In the genomic region with DNA sequence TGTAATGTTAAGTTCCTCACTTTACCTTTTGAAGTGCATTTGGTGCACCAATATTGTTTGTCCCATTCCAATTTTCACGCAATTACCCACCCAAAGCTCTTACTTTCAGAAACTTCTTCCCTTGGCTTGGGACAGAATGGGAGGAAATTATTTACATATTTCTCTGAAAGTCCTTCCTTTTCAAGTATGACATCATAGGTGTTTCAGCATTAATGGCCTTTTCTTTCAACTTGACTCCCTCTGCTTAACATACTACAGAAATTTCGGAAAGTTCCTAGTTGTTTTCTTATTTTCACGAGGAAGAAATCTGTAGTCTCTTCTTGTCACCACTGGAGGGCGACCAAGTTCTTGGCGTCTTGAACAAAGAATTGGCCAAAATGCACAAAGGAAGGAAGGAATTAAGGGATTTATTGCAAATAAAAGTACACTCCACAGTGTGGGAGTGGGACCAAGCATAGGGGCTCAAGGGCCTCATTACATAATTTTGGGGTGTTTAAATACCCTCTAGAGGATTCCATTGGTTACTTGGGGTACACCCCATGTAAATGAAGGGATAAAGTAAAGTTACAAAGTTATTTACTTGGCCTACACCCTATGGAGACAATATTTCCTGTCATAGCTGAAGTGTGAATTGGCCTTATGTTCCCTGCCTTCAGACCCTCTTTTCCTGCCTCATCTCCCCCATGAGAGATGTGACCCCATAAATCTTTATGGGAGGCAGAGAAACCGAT, we compare ENCODE assay signal across 7 cellular contexts.
A peak's percentile ranks its signal among the peaks of the same experiment; 100 is the strongest.
DNase-seq lines count a peak whose midpoint lies in the region; ATAC-seq, FAIRE-seq and TF ChIP-seq lines count a peak whose summit lies in the region.

No MANE protein-coding gene starts in this region.

- peak; percentile 66 for FAIRE-seq in TTC549 (lab: Jason Lieb, UNC)

- no peaks in the 10 kb centered on the region for H3F3A ChIP-seq in MM.1S (ENCODE audit: insufficient read depth, low read length)

- H3K4me1 ChIP-seq in MM.1S (ENCODE audit: low read length): no peaks in the 10 kb centered on the region
- H3K4me1 ChIP-seq in CD8-positive, alpha-beta T cell (ENCODE audit: insufficient read depth, low read length): no peaks in the 10 kb centered on the region

- H3K36me3 Mint-ChIP-seq in CD8-positive, alpha-beta T cell: no peaks in the 10 kb centered on the region

- ATAC-seq in HG02763 (IDR thresholded peaks at IDR 0.05; ENCODE audit: unreplicated experiment) (no peak), HG03139 (IDR thresholded peaks at IDR 0.05; ENCODE audit: unreplicated experiment) (no peak)
- ATAC-seq in CD8-positive, alpha-beta T cell: no peak

- peaks cover 12% of the 10 kb centered on the region for H3K9me3 Mint-ChIP-seq in CD8-positive, alpha-beta T cell

- H3K9me2 ChIP-seq in MM.1S (replicated peaks; ENCODE audit: insufficient read depth, low read length): no peaks in the 10 kb centered on the region

- H3K4me1 Mint-ChIP-seq in CD8-positive, alpha-beta T cell (ENCODE audit: low read depth): no peaks in the 10 kb centered on the region

- H3K27ac ChIP-seq in MM.1S (ENCODE audit: low read length): no peak overlapping the region
- no peak overlapping the region for H3K27ac ChIP-seq in CD8-positive, alpha-beta T cell (ENCODE audit: low read depth, low read length)

- H2AFZ ChIP-seq in MM.1S (ENCODE audit: low read length): no peak overlapping the region

- peak; percentile 46; the same call in 1 of the 2 replicates for TF ChIP-seq CTCF in GM12875 (IDR thresholded peaks at IDR 0.05; ENCODE audit: borderline replicate concordance, insufficient read depth, low read depth, low read length)
- TF ChIP-seq CTCF in MM.1S (IDR thresholded peaks at IDR 0.05; ENCODE audit: low read length): peak; percentile 49
- no peak for TF ChIP-seq CTCF in CD8-positive, alpha-beta T cell (IDR thresholded peaks at IDR 0.05)

- H3K4me2 ChIP-seq in MM.1S (ENCODE audit: low read depth, low read length): 0 out of 2 replicates have a peak overlapping the region, but pooled peaks have one; percentile 11

- no peaks in the 10 kb centered on the region for H3K27me3 Mint-ChIP-seq in CD8-positive, alpha-beta T cell (ENCODE audit: low read depth)

- no peak overlapping the region for H3K4me3 Mint-ChIP-seq in CD8-positive, alpha-beta T cell

- DNase-seq in MM.1S: peak; percentile 23
- peak; percentile 19 for DNase-seq in kidney glomerular epithelial cell (lab: John Stamatoyannopoulos, UW)
- DNase-seq in CD8-positive, alpha-beta T cell: no peak

- H3K79me2 ChIP-seq in MM.1S (ENCODE audit: low read length): no peaks in the 10 kb centered on the region

- H3K36me3 ChIP-seq in MM.1S (replicated peaks; ENCODE audit: insufficient read depth, low read length): no peaks in the 10 kb centered on the region
- H3K36me3 ChIP-seq in CD8-positive, alpha-beta T cell (ENCODE audit: insufficient read depth, low read length): no peaks in the 10 kb centered on the region

- no peak overlapping the region for H3K9ac ChIP-seq in MM.1S (ENCODE audit: low read length)

- no peaks in the 10 kb centered on the region for H3K27me3 ChIP-seq in MM.1S (replicated peaks; ENCODE audit: insufficient read depth, low read length)
- no peaks in the 10 kb centered on the region for H3K27me3 ChIP-seq in CD8-positive, alpha-beta T cell (ENCODE audit: insufficient read depth, low read length)

- no peaks in the 10 kb centered on the region for H4K20me1 ChIP-seq in MM.1S (ENCODE audit: insufficient read depth, low read length)

- intact Hi-C loops in CD8-positive, alpha-beta T cell (cut with DNase I, micrococcal nuclease): no loop called here

- no peak overlapping the region for H3K27ac Mint-ChIP-seq in CD8-positive, alpha-beta T cell

- no peaks in the 10 kb centered on the region for H3K9me3 ChIP-seq in MM.1S (replicated peaks; ENCODE audit: insufficient read depth, low read length)
- no peaks in the 10 kb centered on the region for H3K9me3 ChIP-seq in CD8-positive, alpha-beta T cell (ENCODE audit: low read length)

- H3K4me3 ChIP-seq in GM12875 (ENCODE audit: low read depth, low read length) (no peak overlapping the region), MM.1S (ENCODE audit: low read length) (no peak overlapping the region)
- H3K4me3 ChIP-seq in CD8-positive, alpha-beta T cell (ENCODE audit: low read depth, low read length): no peak overlapping the region

- POLR2A ChIA-PET in CD8-positive, alpha-beta T cell (lab: Charles Lee): no interaction called here

- CTCF ChIA-PET in CD8-positive, alpha-beta T cell (lab: Charles Lee): no interaction called here

Comparison
In these comparisons a context has a peak if more than half of its experiments do, and no peak if none do; other contexts are left out.
1. DNase-seq: peak in MM.1S (single experiment) and kidney glomerular epithelial cell (single experiment); none in CD8-positive, alpha-beta T cell (0 of 7).